ENCODE assay signal across 1 cellular context in the genomic region with DNA sequence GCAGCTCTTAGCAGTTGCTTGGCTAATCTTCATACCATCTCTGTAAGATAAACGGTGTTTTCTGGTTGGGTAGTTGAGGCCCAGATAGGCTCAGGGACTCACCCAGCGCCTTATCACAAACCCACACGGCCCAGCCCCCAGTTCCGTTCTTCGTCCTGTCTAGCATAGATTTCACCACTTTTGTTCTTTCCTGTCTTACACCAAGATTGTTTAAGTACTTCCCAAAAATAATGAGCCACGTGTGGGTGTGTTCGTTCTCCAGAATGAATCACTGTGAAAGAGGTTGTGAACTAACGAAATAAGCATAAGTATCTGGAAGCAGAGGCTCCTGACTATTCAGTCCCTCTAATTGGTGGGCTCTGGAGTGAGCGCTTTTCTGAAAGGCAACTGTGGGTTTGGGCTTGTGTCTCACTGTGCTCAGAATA.
TF ChIP-seq lines count a peak whose summit lies in the region.

No MANE protein-coding gene starts in this region.

TF ChIP-seq in K562, 482 proteins besides CTCF, POLR2A, EP300 and RAD21 (continued from another document and continues in another):
- TF ChIP-seq, protein P1, sequence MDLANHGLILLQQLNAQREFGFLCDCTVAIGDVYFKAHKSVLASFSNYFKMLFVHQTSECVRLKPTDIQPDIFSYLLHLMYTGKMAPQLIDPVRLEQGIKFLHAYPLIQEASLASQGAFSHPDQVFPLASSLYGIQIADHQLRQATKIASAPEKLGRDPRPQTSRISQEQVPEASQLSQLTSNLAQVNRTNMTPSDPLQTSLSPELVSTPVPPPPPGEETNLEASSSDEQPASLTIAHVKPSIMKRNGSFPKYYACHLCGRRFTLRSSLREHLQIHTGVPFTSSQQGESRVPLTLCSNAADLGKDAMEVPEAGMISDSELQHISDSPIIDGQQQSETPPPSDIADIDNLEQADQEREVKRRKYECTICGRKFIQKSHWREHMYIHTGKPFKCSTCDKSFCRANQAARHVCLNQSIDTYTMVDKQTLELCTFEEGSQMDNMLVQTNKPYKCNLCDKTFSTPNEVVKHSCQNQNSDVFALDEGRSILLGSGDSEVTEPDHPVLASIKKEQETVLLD (IDR thresholded peaks at IDR 0.05) = peak; percentile 68; the same call in 1 of the 2 replicates
- TF ChIP-seq ATF7 (IDR thresholded peaks at IDR 0.05) (peak; percentile 81; the same call in 1 of the 2 replicates), ZBTB7A (IDR thresholded peaks at IDR 0.05; ENCODE audit: borderline replicate concordance, control insufficient read depth, low read depth, low read length) (peak; percentile 25; the same call in 1 of the 2 replicates), ZNF384 (IDR thresholded peaks at IDR 0.05; ENCODE audit: low read depth, low read length) (no peak), PRMT5 (CRISPR knock-in tag; IDR thresholded peaks at IDR 0.05) (no peak), FIP1L1 (IDR thresholded peaks at IDR 0.05; ENCODE audit: low read depth, low read length, poor library complexity, severe bottlenecking) (no peak), ZC3H4 (CRISPR knock-in tag; IDR thresholded peaks at IDR 0.05; ENCODE audit: borderline replicate concordance) (no peak), CBX3 (IDR thresholded peaks at IDR 0.05; ENCODE audit: borderline replicate concordance in 1 of 2, low read length in 2 of 2) (peak in 1 of 2 experiments; percentile 43; a peak in 1 of 3 replicates), ZNF77 (CRISPR knock-in tag; IDR thresholded peaks at IDR 0.05) (no peak), MAFK (IDR thresholded peaks at IDR 0.05; ENCODE audit: low read length) (no peak), NFYB (IDR thresholded peaks at IDR 0.05; ENCODE audit: extremely low read depth, insufficient read length) (no peak), SPI1 (IDR thresholded peaks at IDR 0.05; ENCODE audit: borderline replicate concordance, low read depth, low read length) (peak; percentile 80; the same call in 1 of the 2 replicates), RHOXF2B (CRISPR knock-in tag; conservative IDR thresholded peaks at IDR 0.05) (no peak), CEBPG (CRISPR knock-in tag; IDR thresholded peaks at IDR 0.05) (no peak), CEBPG (tag; conservative IDR thresholded peaks at IDR 0.05 in 1 of 2, IDR thresholded peaks at IDR 0.05 in 1 of 2) (no peak; a peak in 1 of 4 replicates), LARP7 (IDR thresholded peaks at IDR 0.05) (no peak), TCFL5 (CRISPR knock-in tag; conservative IDR thresholded peaks at IDR 0.05) (no peak), KLF16 (IDR thresholded peaks at IDR 0.05) (peak; percentile 93), TCF3 (CRISPR knock-in tag; IDR thresholded peaks at IDR 0.05) (peak; percentile 94), ZBTB17 (CRISPR knock-in tag; IDR thresholded peaks at IDR 0.05) (no peak), ZKSCAN1 (IDR thresholded peaks at IDR 0.05; ENCODE audit: low read depth, low read length) (no peak), XRCC5 (IDR thresholded peaks at IDR 0.05; ENCODE audit: low read depth, low read length) (no peak), ZNF766 (CRISPR knock-in tag; conservative IDR thresholded peaks at IDR 0.05) (peak; percentile 85), CBFA2T2 (conservative IDR thresholded peaks at IDR 0.05) (peak; percentile 95), MEF2A (IDR thresholded peaks at IDR 0.05; ENCODE audit: control insufficient read depth, low read depth, low read length) (0 out of 2 replicates have a peak, but pooled peaks have one; percentile 54), FOXM1 (IDR thresholded peaks at IDR 0.05; ENCODE audit: low read depth) (peak; percentile 83), FOXM1 (CRISPR knock-in tag; IDR thresholded peaks at IDR 0.05; ENCODE audit: low read depth) (no peak), ZNF830 (CRISPR knock-in tag; IDR thresholded peaks at IDR 0.05) (no peak), MAZ (CRISPR knock-in tag; conservative IDR thresholded peaks at IDR 0.05 in 1 of 2, IDR thresholded peaks at IDR 0.05 in 1 of 2) (peak; percentile 50 to 59; a peak in 2 of 4 replicates), KDM5B (IDR thresholded peaks at IDR 0.05; ENCODE audit: insufficient replicate concordance, low read depth, low read length) (no peak), ELF2 (CRISPR knock-in tag; IDR thresholded peaks at IDR 0.05) (peak; percentile 56; the same call in 1 of the 2 replicates), POU5F1 (IDR thresholded peaks at IDR 0.05; ENCODE audit: borderline replicate concordance, low read depth, low read length, partially characterized antibody) (no peak), TAF1 (IDR thresholded peaks at IDR 0.05; ENCODE audit: control insufficient read depth, extremely low read depth, insufficient read depth, low read length, severe bottlenecking) (no peak), HDAC2 (IDR thresholded peaks at IDR 0.05) (peak; percentile 96), MXI1 (IDR thresholded peaks at IDR 0.05; ENCODE audit: low read depth, low read length) (0 out of 2 replicates have a peak, but pooled peaks have one; percentile 43), NRF1 (conservative IDR thresholded peaks at IDR 0.05 in 1 of 2, IDR thresholded peaks at IDR 0.05 in 1 of 2) (peak in 1 of 2 experiments; percentile 37; a peak in 2 of 4 replicates), DNMT1 (IDR thresholded peaks at IDR 0.05) (no peak), SMAD4 (CRISPR knock-in tag; conservative IDR thresholded peaks at IDR 0.05) (peak; percentile 94), SOX6 (IDR thresholded peaks at IDR 0.05) (peak; percentile 99), ELF4 (CRISPR knock-in tag; IDR thresholded peaks at IDR 0.05) (peak; percentile 64; the same call in 1 of the 2 replicates), POLR2AphosphoS2 (IDR thresholded peaks at IDR 0.05; ENCODE audit: low read length) (no peak), FOXK1 (CRISPR knock-in tag; IDR thresholded peaks at IDR 0.05; ENCODE audit: borderline replicate concordance) (no peak), ZNF431 (CRISPR knock-in tag; IDR thresholded peaks at IDR 0.05) (no peak), ZNF561 (CRISPR knock-in tag; conservative IDR thresholded peaks at IDR 0.05) (no peak), ZFP36 (IDR thresholded peaks at IDR 0.05; ENCODE audit: low read depth, low read length, partially characterized antibody) (no peak), BCOR (IDR thresholded peaks at IDR 0.05) (peak; percentile 91; the same call in 1 of the 2 replicates), RBM34 (IDR thresholded peaks at IDR 0.05; ENCODE audit: borderline replicate concordance, insufficient read depth, low read length) (no peak), DIDO1 (tag; IDR thresholded peaks at IDR 0.05; ENCODE audit: low read depth) (no peak), MTA3 (IDR thresholded peaks at IDR 0.05; ENCODE audit: borderline replicate concordance) (peak; percentile 72; the same call in 1 of the 2 replicates)
- TF ChIP-seq, protein P2, sequence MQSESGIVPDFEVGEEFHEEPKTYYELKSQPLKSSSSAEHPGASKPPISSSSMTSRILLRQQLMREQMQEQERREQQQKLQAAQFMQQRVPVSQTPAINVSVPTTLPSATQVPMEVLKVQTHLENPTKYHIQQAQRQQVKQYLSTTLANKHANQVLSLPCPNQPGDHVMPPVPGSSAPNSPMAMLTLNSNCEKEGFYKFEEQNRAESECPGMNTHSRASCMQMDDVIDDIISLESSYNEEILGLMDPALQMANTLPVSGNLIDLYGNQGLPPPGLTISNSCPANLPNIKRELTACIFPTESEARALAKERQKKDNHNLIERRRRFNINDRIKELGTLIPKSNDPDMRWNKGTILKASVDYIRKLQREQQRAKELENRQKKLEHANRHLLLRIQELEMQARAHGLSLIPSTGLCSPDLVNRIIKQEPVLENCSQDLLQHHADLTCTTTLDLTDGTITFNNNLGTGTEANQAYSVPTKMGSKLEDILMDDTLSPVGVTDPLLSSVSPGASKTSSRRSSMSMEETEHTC (IDR thresholded peaks at IDR 0.05) = peak; percentile 53; the same call in 1 of the 2 replicates
- TF ChIP-seq, protein P3, sequence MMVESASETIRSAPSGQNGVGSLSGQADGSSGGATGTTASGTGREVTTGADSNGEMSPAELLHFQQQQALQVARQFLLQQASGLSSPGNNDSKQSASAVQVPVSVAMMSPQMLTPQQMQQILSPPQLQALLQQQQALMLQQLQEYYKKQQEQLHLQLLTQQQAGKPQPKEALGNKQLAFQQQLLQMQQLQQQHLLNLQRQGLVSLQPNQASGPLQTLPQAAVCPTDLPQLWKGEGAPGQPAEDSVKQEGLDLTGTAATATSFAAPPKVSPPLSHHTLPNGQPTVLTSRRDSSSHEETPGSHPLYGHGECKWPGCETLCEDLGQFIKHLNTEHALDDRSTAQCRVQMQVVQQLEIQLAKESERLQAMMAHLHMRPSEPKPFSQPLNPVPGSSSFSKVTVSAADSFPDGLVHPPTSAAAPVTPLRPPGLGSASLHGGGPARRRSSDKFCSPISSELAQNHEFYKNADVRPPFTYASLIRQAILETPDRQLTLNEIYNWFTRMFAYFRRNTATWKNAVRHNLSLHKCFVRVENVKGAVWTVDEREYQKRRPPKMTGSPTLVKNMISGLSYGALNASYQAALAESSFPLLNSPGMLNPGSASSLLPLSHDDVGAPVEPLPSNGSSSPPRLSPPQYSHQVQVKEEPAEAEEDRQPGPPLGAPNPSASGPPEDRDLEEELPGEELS (CRISPR knock-in tag; IDR thresholded peaks at IDR 0.05; ENCODE audit: borderline replicate concordance) = no peak
- TF ChIP-seq, protein P4, sequence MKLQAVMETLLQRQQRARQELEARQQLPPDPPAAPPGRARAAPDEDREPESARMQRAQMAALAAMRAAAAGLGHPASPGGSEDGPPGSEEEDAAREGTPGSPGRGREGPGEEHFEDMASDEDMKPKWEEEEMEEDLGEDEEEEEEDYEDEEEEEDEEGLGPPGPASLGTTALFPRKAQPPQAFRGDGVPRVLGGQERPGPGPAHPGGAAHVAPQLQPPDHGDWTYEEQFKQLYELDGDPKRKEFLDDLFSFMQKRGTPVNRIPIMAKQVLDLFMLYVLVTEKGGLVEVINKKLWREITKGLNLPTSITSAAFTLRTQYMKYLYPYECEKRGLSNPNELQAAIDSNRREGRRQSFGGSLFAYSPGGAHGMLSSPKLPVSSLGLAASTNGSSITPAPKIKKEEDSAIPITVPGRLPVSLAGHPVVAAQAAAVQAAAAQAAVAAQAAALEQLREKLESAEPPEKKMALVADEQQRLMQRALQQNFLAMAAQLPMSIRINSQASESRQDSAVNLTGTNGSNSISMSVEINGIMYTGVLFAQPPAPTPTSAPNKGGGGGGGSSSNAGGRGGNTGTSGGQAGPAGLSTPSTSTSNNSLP (IDR thresholded peaks at IDR 0.05; ENCODE audit: borderline replicate concordance, low read depth, low read length) = 0 out of 2 replicates have a peak, but pooled peaks have one; percentile 78
- TF ChIP-seq, protein P5, sequence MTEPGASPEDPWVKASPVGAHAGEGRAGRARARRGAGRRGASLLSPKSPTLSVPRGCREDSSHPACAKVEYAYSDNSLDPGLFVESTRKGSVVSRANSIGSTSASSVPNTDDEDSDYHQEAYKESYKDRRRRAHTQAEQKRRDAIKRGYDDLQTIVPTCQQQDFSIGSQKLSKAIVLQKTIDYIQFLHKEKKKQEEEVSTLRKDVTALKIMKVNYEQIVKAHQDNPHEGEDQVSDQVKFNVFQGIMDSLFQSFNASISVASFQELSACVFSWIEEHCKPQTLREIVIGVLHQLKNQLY (CRISPR knock-in tag; conservative IDR thresholded peaks at IDR 0.05) = no peak
- TF ChIP-seq, protein P6, sequence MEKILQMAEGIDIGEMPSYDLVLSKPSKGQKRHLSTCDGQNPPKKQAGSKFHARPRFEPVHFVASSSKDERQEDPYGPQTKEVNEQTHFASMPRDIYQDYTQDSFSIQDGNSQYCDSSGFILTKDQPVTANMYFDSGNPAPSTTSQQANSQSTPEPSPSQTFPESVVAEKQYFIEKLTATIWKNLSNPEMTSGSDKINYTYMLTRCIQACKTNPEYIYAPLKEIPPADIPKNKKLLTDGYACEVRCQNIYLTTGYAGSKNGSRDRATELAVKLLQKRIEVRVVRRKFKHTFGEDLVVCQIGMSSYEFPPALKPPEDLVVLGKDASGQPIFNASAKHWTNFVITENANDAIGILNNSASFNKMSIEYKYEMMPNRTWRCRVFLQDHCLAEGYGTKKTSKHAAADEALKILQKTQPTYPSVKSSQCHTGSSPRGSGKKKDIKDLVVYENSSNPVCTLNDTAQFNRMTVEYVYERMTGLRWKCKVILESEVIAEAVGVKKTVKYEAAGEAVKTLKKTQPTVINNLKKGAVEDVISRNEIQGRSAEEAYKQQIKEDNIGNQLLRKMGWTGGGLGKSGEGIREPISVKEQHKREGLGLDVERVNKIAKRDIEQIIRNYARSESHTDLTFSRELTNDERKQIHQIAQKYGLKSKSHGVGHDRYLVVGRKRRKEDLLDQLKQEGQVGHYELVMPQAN (IDR thresholded peaks at IDR 0.05; ENCODE audit: borderline replicate concordance) = no peak
- TF ChIP-seq, protein P7, sequence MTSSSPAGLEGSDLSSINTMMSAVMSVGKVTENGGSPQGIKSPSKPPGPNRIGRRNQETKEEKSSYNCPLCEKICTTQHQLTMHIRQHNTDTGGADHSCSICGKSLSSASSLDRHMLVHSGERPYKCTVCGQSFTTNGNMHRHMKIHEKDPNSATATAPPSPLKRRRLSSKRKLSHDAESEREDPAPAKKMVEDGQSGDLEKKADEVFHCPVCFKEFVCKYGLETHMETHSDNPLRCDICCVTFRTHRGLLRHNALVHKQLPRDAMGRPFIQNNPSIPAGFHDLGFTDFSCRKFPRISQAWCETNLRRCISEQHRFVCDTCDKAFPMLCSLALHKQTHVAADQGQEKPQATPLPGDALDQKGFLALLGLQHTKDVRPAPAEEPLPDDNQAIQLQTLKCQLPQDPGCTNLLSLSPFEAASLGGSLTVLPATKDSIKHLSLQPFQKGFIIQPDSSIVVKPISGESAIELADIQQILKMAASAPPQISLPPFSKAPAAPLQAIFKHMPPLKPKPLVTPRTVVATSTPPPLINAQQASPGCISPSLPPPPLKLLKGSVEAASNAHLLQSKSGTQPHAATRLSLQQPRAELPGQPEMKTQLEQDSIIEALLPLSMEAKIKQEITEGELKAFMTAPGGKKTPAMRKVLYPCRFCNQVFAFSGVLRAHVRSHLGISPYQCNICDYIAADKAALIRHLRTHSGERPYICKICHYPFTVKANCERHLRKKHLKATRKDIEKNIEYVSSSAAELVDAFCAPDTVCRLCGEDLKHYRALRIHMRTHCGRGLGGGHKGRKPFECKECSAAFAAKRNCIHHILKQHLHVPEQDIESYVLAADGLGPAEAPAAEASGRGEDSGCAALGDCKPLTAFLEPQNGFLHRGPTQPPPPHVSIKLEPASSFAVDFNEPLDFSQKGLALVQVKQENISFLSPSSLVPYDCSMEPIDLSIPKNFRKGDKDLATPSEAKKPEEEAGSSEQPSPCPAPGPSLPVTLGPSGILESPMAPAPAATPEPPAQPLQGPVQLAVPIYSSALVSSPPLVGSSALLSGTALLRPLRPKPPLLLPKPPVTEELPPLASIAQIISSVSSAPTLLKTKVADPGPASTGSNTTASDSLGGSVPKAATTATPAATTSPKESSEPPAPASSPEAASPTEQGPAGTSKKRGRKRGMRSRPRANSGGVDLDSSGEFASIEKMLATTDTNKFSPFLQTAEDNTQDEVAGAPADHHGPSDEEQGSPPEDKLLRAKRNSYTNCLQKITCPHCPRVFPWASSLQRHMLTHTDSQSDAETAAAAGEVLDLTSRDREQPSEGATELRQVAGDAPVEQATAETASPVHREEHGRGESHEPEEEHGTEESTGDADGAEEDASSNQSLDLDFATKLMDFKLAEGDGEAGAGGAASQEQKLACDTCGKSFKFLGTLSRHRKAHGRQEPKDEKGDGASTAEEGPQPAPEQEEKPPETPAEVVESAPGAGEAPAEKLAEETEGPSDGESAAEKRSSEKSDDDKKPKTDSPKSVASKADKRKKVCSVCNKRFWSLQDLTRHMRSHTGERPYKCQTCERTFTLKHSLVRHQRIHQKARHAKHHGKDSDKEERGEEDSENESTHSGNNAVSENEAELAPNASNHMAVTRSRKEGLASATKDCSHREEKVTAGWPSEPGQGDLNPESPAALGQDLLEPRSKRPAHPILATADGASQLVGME (CRISPR knock-in tag; IDR thresholded peaks at IDR 0.05) = no peak
- TF ChIP-seq, protein P8, sequence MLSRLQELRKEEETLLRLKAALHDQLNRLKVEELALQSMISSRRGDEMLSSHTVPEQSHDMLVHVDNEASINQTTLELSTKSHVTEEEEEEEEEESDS (CRISPR knock-in tag; IDR thresholded peaks at IDR 0.05) = no peak
